In genomic region chr15:66805207-66805975, GRCh38 we compare ENCODE assay signal across 18 cellular contexts.
DNase-seq lines count a peak whose midpoint lies in the region; ATAC-seq, FAIRE-seq and TF ChIP-seq lines count a peak whose summit lies in the region.
"Had no signal": no experiment of that assay in that cellular context is flagged by ENCODE, and none has a peak within 500 bp of the region (broad histone marks: within the 10 kb centered on the region; RNA-seq: fewer than 3 reads in every experiment).

No MANE protein-coding gene starts in this region.

- CTCF ChIA-PET in K562 (lab: Yijun Ruan, JAX; ENCODE audit: low intra/inter-chr PET ratio) = no interaction called here

- H3K9me1 ChIP-seq in K562 (ENCODE audit: control insufficient read depth, insufficient read depth, low read length) = no peaks in the 10 kb centered on the region

- no peak for TF ChIP-seq RAD21 in K562 (CRISPR knock-in tag; conservative IDR thresholded peaks at IDR 0.05 in 1 of 2, IDR thresholded peaks at IDR 0.05 in 1 of 2)

- H3K9me3 Mint-ChIP-seq in naive thymus-derived CD8-positive, alpha-beta T cell = no peaks in the 10 kb centered on the region

- ATAC-seq in K562 (no peak), lower lobe of right lung (peak in 1 of 2 donors; percentile 47), upper lobe of right lung (peak; percentile 68), GM21423 (IDR thresholded peaks at IDR 0.05; ENCODE audit: unreplicated experiment) (no peak)
- no peak for ATAC-seq in naive thymus-derived CD8-positive, alpha-beta T cell

- POLR2A ChIA-PET in K562 (lab: Yijun Ruan, JAX) = interaction anchor here (0.6 to 1.3 kb wide), 3 partner anchors 14 to 146 kb away, joined by 3 to 4 read pairs (median 4); no protein-coding TSS in a partner anchor
- POLR2A ChIA-PET in naive thymus-derived CD8-positive, alpha-beta T cell (lab: Charles Lee) = no interaction called here

- peak overlapping the region; percentile 90 for H2BK12ac ChIP-seq in trophoblast cell (ENCODE audit: low read length)

- TF ChIP-seq EP300 in K562 (IDR thresholded peaks at IDR 0.05; ENCODE audit: low read length) = no peak

- in situ Hi-C loops in K562 (cut with MboI) = no loop called here
- in situ Hi-C loops in KBM-7 (cut with MboI; ENCODE audit: low pct_unique_long_range_greater_than_20kb, low sequenced_read_pairs) = no loop called here

- 83% methylated on average over 3 of the region's 3 CpGs for WGBS in K562 (ENCODE audit: insufficient coverage, low coverage, missing lambda C conversion rate)
- WGBS in trophoblast cell (ENCODE audit: extremely low coverage, insufficient coverage, insufficient read length) = no CpG with 5 or more reads among the region's 3 CpGs

- no peaks in the 10 kb centered on the region for H3K79me2 ChIP-seq in K562 (ENCODE audit: control insufficient read depth, insufficient read depth, low read length)
- H3K79me2 ChIP-seq in trophoblast cell (ENCODE audit: control insufficient read depth, insufficient read depth, low read length, poor library complexity) = no peaks in the 10 kb centered on the region

- peak overlapping the region; percentile 66 for H2BK120ac ChIP-seq in trophoblast cell (ENCODE audit: insufficient read depth, low read length, poor library complexity)

- H4K20me1 ChIP-seq in K562 (replicated peaks; ENCODE audit: control insufficient read depth, insufficient read depth, low read length) = no peaks in the 10 kb centered on the region
- H4K20me1 ChIP-seq: BLaER1 treated with 17β-estradiol and CSF1 and Interleukin-3, amounts not matched to agents 10 nM and 100 nM had no signal

- no peak for TF ChIP-seq CTCF in K562 (IDR thresholded peaks at IDR 0.05 in 2 of 3, conservative IDR thresholded peaks at IDR 0.05 in 1 of 3; ENCODE audit: insufficient read depth in 2 of 3, low read depth in 1 of 3, low read length in 3 of 3)
- TF ChIP-seq CTCF in lower lobe of right lung (IDR thresholded peaks at IDR 0.05) = no peak
- TF ChIP-seq CTCF in upper lobe of right lung (IDR thresholded peaks at IDR 0.05) = no peak

- no peaks in the 10 kb centered on the region for H3K36me3 Mint-ChIP-seq in naive thymus-derived CD8-positive, alpha-beta T cell

- no peak overlapping the region for H3K4me3 Mint-ChIP-seq in naive thymus-derived CD8-positive, alpha-beta T cell

- intact Hi-C loops in K562 (cut with micrococcal nuclease) = no loop called here
- intact Hi-C loops in lower lobe of right lung (cut with DNase I) = no loop called here
- intact Hi-C loops in upper lobe of right lung (cut with DNase I) = no loop called here

- H4K12ac ChIP-seq in trophoblast cell (ENCODE audit: low read depth, low read length) = no peak overlapping the region

- H3K14ac ChIP-seq in trophoblast cell (ENCODE audit: low read length) = peak overlapping the region; percentile 22

- peak overlapping the region; percentile 90 for H4K91ac ChIP-seq in trophoblast cell (ENCODE audit: low read depth, low read length)

- H3K36me3 ChIP-seq in K562 (ENCODE audit: control insufficient read depth, insufficient read depth, low read length) (no peaks in the 10 kb centered on the region), lower lobe of right lung (no peaks in the 10 kb centered on the region), trophoblast cell (ENCODE audit: control insufficient read depth in 1 of 2, insufficient read depth in 2 of 2, low read length in 2 of 2) (no peaks in the 10 kb centered on the region), upper lobe of right lung (no peaks in the 10 kb centered on the region)
- H3K36me3 ChIP-seq: BLaER1 treated with 17β-estradiol and CSF1 and Interleukin-3, amounts not matched to agents 10 nM and 100 nM; MG63 had no signal

- H3K27me3 ChIP-seq in K562 (ENCODE audit: control insufficient read depth in 2 of 2, insufficient read depth in 2 of 2, low read length in 2 of 2) (no peaks in the 10 kb centered on the region), lower lobe of right lung (ENCODE audit: low read depth) (no peaks in the 10 kb centered on the region), trophoblast cell (ENCODE audit: insufficient read depth, low read length) (no peaks in the 10 kb centered on the region), upper lobe of right lung (no peaks in the 10 kb centered on the region)
- H3K27me3 ChIP-seq: BLaER1 treated with 17β-estradiol and CSF1 and Interleukin-3, amounts not matched to agents 10 nM and 100 nM; MG63 had no signal

- no peak for TF ChIP-seq POLR2A in K562 (conservative IDR thresholded peaks at IDR 0.05)

- DNase-seq in K562 (ENCODE audit: extremely low read depth in 1 of 4, low spot score in 3 of 4) (no peak), lower lobe of right lung (no peak), trophoblast cell (no peak), upper lobe of right lung (no peak), dermis blood vessel endothelial cell (no peak), KBM-7 (no peak)
- DNase-seq in naive thymus-derived CD8-positive, alpha-beta T cell = no peak
- DNase-seq: EL, MG63, NCI-H1092 treated with DMSO at 0.1 percent for 48 hours, NCI-H1694 treated with DMSO at 0.1 percent for 48 hours, NCI-H2171, NCI-H82, SHP77 treated with DMSO at 0.1 percent for 48 hours had no signal

- peak overlapping the region; percentile 33 for H3K18ac ChIP-seq in trophoblast cell (ENCODE audit: low read length)

- H3K4ac ChIP-seq in trophoblast cell (ENCODE audit: low read depth, low read length) = peak overlapping the region; percentile 22

- H3K4me1 Mint-ChIP-seq in naive thymus-derived CD8-positive, alpha-beta T cell = no peaks in the 10 kb centered on the region

- peaks cover 2 to 12% (median 4%) of the 10 kb centered on the region in 5 donors for H3K27me3 Mint-ChIP-seq in naive thymus-derived CD8-positive, alpha-beta T cell

- H3K9me3 ChIP-seq in K562 (replicated peaks; ENCODE audit: control insufficient read depth, insufficient read depth, low read depth, low read length) = no peaks in the 10 kb centered on the region
- no peaks in the 10 kb centered on the region for H3K9me3 ChIP-seq in lower lobe of right lung
- no peaks in the 10 kb centered on the region for H3K9me3 ChIP-seq in trophoblast cell (ENCODE audit: insufficient read depth, low read depth, low read length)
- no peaks in the 10 kb centered on the region for H3K9me3 ChIP-seq in upper lobe of right lung

- no TSS peak for BruUV-seq in K562 (replicated peaks; lab: Mats Ljungman, UMichigan)

- peak overlapping the region; percentile 31 for H2BK5ac ChIP-seq in trophoblast cell (ENCODE audit: low read depth, low read length, poor library complexity)

- FAIRE-seq in K562 (lab: Jason Lieb, UNC) = no peak
- FAIRE-seq: H54, RCC 7860 had no signal

- peak overlapping the region; percentile 5; the same call in 1 of the 3 replicates for H3K27ac ChIP-seq in K562 (ENCODE audit: extremely low read depth, low read depth, low read length)
- peak overlapping the region; percentile 59 for H3K27ac ChIP-seq in lower lobe of right lung
- no peak overlapping the region for H3K27ac ChIP-seq in trophoblast cell (ENCODE audit: low read depth, low read length)
- H3K27ac ChIP-seq in upper lobe of right lung = peak overlapping the region; percentile 21
- H3K27ac ChIP-seq: BLaER1 treated with 17β-estradiol and CSF1 and Interleukin-3, amounts not matched to agents 10 nM and 100 nM had no signal

- no peak overlapping the region for H3K27ac Mint-ChIP-seq in naive thymus-derived CD8-positive, alpha-beta T cell

- peaks cover 33% of the 10 kb centered on the region for H3K79me1 ChIP-seq in trophoblast cell (ENCODE audit: low read length)

- no peak overlapping the region for H3K23ac ChIP-seq in trophoblast cell (ENCODE audit: low read length)

- H2AFZ ChIP-seq in K562 (ENCODE audit: low read depth, low read length) (peak overlapping the region; percentile 49), trophoblast cell (ENCODE audit: insufficient read depth, low read length, poor library complexity) (no peak overlapping the region)

- H3K4me2 ChIP-seq in K562 (ENCODE audit: insufficient read depth, low read length) (no peak overlapping the region), trophoblast cell (ENCODE audit: low read length) (no peak overlapping the region)

- H3K4me1 ChIP-seq in K562 (replicated peaks in 1 of 2; ENCODE audit: control insufficient read depth in 2 of 2, insufficient read depth in 2 of 2, low read length in 2 of 2) (peaks cover 31 to 55% of the 10 kb centered on the region in 2 experiments), lower lobe of right lung (peaks cover 44% of the 10 kb centered on the region), trophoblast cell (ENCODE audit: control insufficient read depth in 1 of 2, insufficient read depth in 2 of 2, low read length in 2 of 2) (peaks cover 18 to 33% of the 10 kb centered on the region in 2 experiments), upper lobe of right lung (peaks cover 32% of the 10 kb centered on the region)

- H4K8ac ChIP-seq in trophoblast cell (ENCODE audit: low read depth, low read length) = peak overlapping the region; percentile 13

- H3K9ac ChIP-seq in K562 (ENCODE audit: insufficient read depth in 1 of 2, low read depth in 2 of 2, low read length in 2 of 2) = peak overlapping the region in 1 of 2 experiments; percentile 53; a peak in 2 of 4 replicates
- H3K9ac ChIP-seq in trophoblast cell (ENCODE audit: low read length) = no peak overlapping the region
- H3K9ac ChIP-seq: BLaER1 treated with 17β-estradiol and CSF1 and Interleukin-3, amounts not matched to agents 10 nM and 100 nM had no signal

- no peak overlapping the region for H3K4me3 ChIP-seq in K562
- no peak overlapping the region for H3K4me3 ChIP-seq in lower lobe of right lung
- H3K4me3 ChIP-seq in trophoblast cell (ENCODE audit: low read depth, low read length) = no peak overlapping the region
- no peak overlapping the region for H3K4me3 ChIP-seq in upper lobe of right lung
- H3K4me3 ChIP-seq: BLaER1 treated with 17β-estradiol and CSF1 and Interleukin-3, amounts not matched to agents 10 nM and 100 nM; MG63 had no signal

- H2AK5ac ChIP-seq in trophoblast cell (ENCODE audit: low read length) = peak overlapping the region; percentile 77

TF ChIP-seq in K562, 482 proteins besides CTCF, POLR2A, EP300 and RAD21 (continues in another document):
- TF ChIP-seq KHSRP (IDR thresholded peaks at IDR 0.05) (no peak), ZNF41 (CRISPR knock-in tag; conservative IDR thresholded peaks at IDR 0.05) (no peak), RBM14 (IDR thresholded peaks at IDR 0.05; ENCODE audit: borderline replicate concordance, insufficient read depth, low read depth, low read length) (no peak)
